8 cellular contexts compared by ENCODE assay signal in genomic region chr9:130579738-130580463, GRCh38. TPM values are rescaled to one million over a fixed set of nuclear protein-coding genes. Genes with fewer than 3 reads are reported as not detected.
A peak's percentile ranks its signal among the peaks of the same experiment; 100 is the strongest.
DNase-seq lines count a peak whose midpoint lies in the region; ATAC-seq, FAIRE-seq and TF ChIP-seq lines count a peak whose summit lies in the region.

No MANE protein-coding gene starts in this region.

- peak; percentile 27 for ATAC-seq in GM21526 (IDR thresholded peaks at IDR 0.05; ENCODE audit: low FRiP score, unreplicated experiment)

- no peak for TF ChIP-seq CTCF in C4-2B (conservative IDR thresholded peaks at IDR 0.05)
- no peak for TF ChIP-seq CTCF in uterus (IDR thresholded peaks at IDR 0.05)

- H3K36me3 ChIP-seq in MG63: peaks cover 21% of the 10 kb centered on the region
- no peaks in the 10 kb centered on the region for H3K36me3 ChIP-seq in uterus

- TF ChIP-seq POLR2A in uterus (IDR thresholded peaks at IDR 0.05): no peak

- no peak for FAIRE-seq in frontal cortex (lab: Jason Lieb, UNC)

- DNase-seq in MG63 (peak; percentile 9), dermis blood vessel endothelial cell (peak; percentile 32), mesenteric fat pad (ENCODE audit: low spot score) (peak; percentile 90), uterus (no peak), dedifferentiated amniotic fluid mesenchymal stem cell (ENCODE audit: extremely low spot score) (no peak), frontal cortex (ENCODE audit: low spot score in 2 of 2) (no peak)

- H3K27me3 ChIP-seq in MG63 (no peaks in the 10 kb centered on the region), uterus (no peaks in the 10 kb centered on the region)

- H3K9me3 ChIP-seq in MG63: no peaks in the 10 kb centered on the region
- H3K9me3 ChIP-seq in uterus: no peaks in the 10 kb centered on the region

- intact Hi-C loops in uterus (cut with DNase I; ENCODE audit: low total_unique reads): no loop called here

- H3K4me3 ChIP-seq in MG63 (peak overlapping the region; percentile 78), uterus (peak overlapping the region; percentile 84 to 93)

- H3K27ac ChIP-seq in C4-2B (peak overlapping the region; percentile 85), uterus (peak overlapping the region; percentile 80 to 88)

- H3K4me1 ChIP-seq in uterus: no peaks in the 10 kb centered on the region

RNA-seq across cellular contexts. Expression of gene FUBP3, which starts 0.5 kb away (rescaled TPM):
- 30.3 and 35.8 TPM in 2 replicates for total RNA-seq in MG63 (2014; rRNA removed; shearing (Covaris generic); ENCODE audit: low replicate concordance)
- total RNA-seq in dermis blood vessel endothelial cell (27.4 and 38.7 TPM in 2 replicates), mesenteric fat pad (49.5 TPM), uterus (10 to 100 TPM; 22.4 to 65.6 (median 38.6) TPM), frontal cortex (40.4 TPM)

Comparison
In these comparisons a context has a peak if more than half of its experiments do, and no peak if none do; other contexts are left out.
1. DNase-seq: peak in MG63 (single experiment), dermis blood vessel endothelial cell (single experiment) and mesenteric fat pad (single experiment); none in uterus (0 of 2), dedifferentiated amniotic fluid mesenchymal stem cell (single experiment) and frontal cortex (0 of 2).